ENCODE assay signal across 1 cellular context in genomic region chr12:121015825-121016766, GRCh38.
TF ChIP-seq lines count a peak whose summit lies in the region.

C12orf43 (minus strand) TSS chr12:121016487; CDS start chr12:121016474, 13 bp downstream.

TF ChIP-seq in HEK293, 187 proteins besides CTCF, POLR2A, EP300 and RAD21 (continued from another document and continues in another):
- no peak for TF ChIP-seq INSM2 (tag by site-specific recombination; IDR thresholded peaks at IDR 0.05)
- no peak for TF ChIP-seq ZNF549 (tag by site-specific recombination; IDR thresholded peaks at IDR 0.05)
- TF ChIP-seq ELK4 (IDR thresholded peaks at IDR 0.05; ENCODE audit: borderline replicate concordance, low read depth, low read length): no peak
- TF ChIP-seq ZIC2 (tag by site-specific recombination; IDR thresholded peaks at IDR 0.05): no peak
- TF ChIP-seq ZNF2 (tag by site-specific recombination; IDR thresholded peaks at IDR 0.05): peak; percentile 73; the same call in 1 of the 2 replicates
- TF ChIP-seq GLIS1 (tag by site-specific recombination; IDR thresholded peaks at IDR 0.05): peak; percentile 21; the same call in 1 of the 2 replicates
- TF ChIP-seq ZNF639 (tag by site-specific recombination; IDR thresholded peaks at IDR 0.05): peak; percentile 95
- TF ChIP-seq YY1 (tag by site-specific recombination; IDR thresholded peaks at IDR 0.05): peak; percentile 98
- TF ChIP-seq ZNF704 (tag by site-specific recombination; IDR thresholded peaks at IDR 0.05): no peak
- TF ChIP-seq ZNF692 (tag by site-specific recombination; IDR thresholded peaks at IDR 0.05): peak; percentile 53; the same call in 1 of the 2 replicates
- TF ChIP-seq ZNF623 (tag by site-specific recombination; IDR thresholded peaks at IDR 0.05): no peak
- no peak; the same call in 1 of the 2 replicates for TF ChIP-seq ZNF558 (tag by site-specific recombination; IDR thresholded peaks at IDR 0.05)
- TF ChIP-seq ZNF184 (tag by site-specific recombination; IDR thresholded peaks at IDR 0.05): no peak
- TF ChIP-seq ZNF76 (tag by site-specific recombination; IDR thresholded peaks at IDR 0.05; ENCODE audit: borderline replicate concordance, low read depth): peak; percentile 99
- TF ChIP-seq GLI4 (tag by site-specific recombination; IDR thresholded peaks at IDR 0.05): no peak
- TF ChIP-seq ZNF629 (tag by site-specific recombination; IDR thresholded peaks at IDR 0.05): peak; percentile 99
- no peak for TF ChIP-seq ZSCAN30 (tag by site-specific recombination; IDR thresholded peaks at IDR 0.05)
- no peak for TF ChIP-seq ZFP69B (tag by site-specific recombination; IDR thresholded peaks at IDR 0.05)
- no peak for TF ChIP-seq ZNF645 (tag by site-specific recombination; IDR thresholded peaks at IDR 0.05)
- TF ChIP-seq ZNF514 (tag by site-specific recombination; IDR thresholded peaks at IDR 0.05): no peak
- TF ChIP-seq PATZ1 (tag by site-specific recombination; IDR thresholded peaks at IDR 0.05): no peak
- TF ChIP-seq ZNF510 (tag by site-specific recombination; IDR thresholded peaks at IDR 0.05; ENCODE audit: insufficient replicate concordance): no peak
- no peak; the same call in 1 of the 2 replicates for TF ChIP-seq ZNF501 (tag by site-specific recombination; IDR thresholded peaks at IDR 0.05)
- no peak for TF ChIP-seq ZNF596 (tag by site-specific recombination; IDR thresholded peaks at IDR 0.05)
- TF ChIP-seq OVOL3 (tag by site-specific recombination; IDR thresholded peaks at IDR 0.05): peak; percentile 94
- no peak for TF ChIP-seq ZNF561 (tag by site-specific recombination; IDR thresholded peaks at IDR 0.05; ENCODE audit: borderline replicate concordance)
- TF ChIP-seq ZFHX2 (tag by site-specific recombination; conservative IDR thresholded peaks at IDR 0.05): 0 out of 2 replicates have a peak, but pooled peaks have one; percentile 6
- TF ChIP-seq ZNF324 (tag by site-specific recombination; IDR thresholded peaks at IDR 0.05): peak; percentile 86
- no peak for TF ChIP-seq ZNF18 (tag by site-specific recombination; IDR thresholded peaks at IDR 0.05)
- TF ChIP-seq ZNF571 (tag by site-specific recombination; IDR thresholded peaks at IDR 0.05): no peak
- no peak for TF ChIP-seq ZNF148 (tag by site-specific recombination; IDR thresholded peaks at IDR 0.05; ENCODE audit: borderline replicate concordance)
- TF ChIP-seq ZNF791 (tag by site-specific recombination; IDR thresholded peaks at IDR 0.05): no peak
- TF ChIP-seq ZNF626 (tag by site-specific recombination; IDR thresholded peaks at IDR 0.05): no peak
- no peak for TF ChIP-seq ZNF302 (tag by site-specific recombination; IDR thresholded peaks at IDR 0.05; ENCODE audit: low read depth)
- TF ChIP-seq ZNF555 (tag by site-specific recombination; conservative IDR thresholded peaks at IDR 0.05): no peak
- TF ChIP-seq ZNF354C (tag by site-specific recombination; IDR thresholded peaks at IDR 0.05; ENCODE audit: borderline replicate concordance, low read depth): no peak
- no peak for TF ChIP-seq SCRT2 (tag by site-specific recombination; IDR thresholded peaks at IDR 0.05)
- TF ChIP-seq ZNF214 (tag by site-specific recombination; IDR thresholded peaks at IDR 0.05; ENCODE audit: borderline replicate concordance): no peak
- TF ChIP-seq ZXDB (tag by site-specific recombination; IDR thresholded peaks at IDR 0.05): peak; percentile 81
- no peak for TF ChIP-seq GFI1B (tag by site-specific recombination; IDR thresholded peaks at IDR 0.05)
- no peak for TF ChIP-seq ZSCAN16 (tag by site-specific recombination; IDR thresholded peaks at IDR 0.05)
- TF ChIP-seq ZNF488 (tag by site-specific recombination; IDR thresholded peaks at IDR 0.05): no peak
- no peak for TF ChIP-seq ZNF544 (tag by site-specific recombination; IDR thresholded peaks at IDR 0.05)
- no peak for TF ChIP-seq ZNF311 (tag by site-specific recombination; IDR thresholded peaks at IDR 0.05; ENCODE audit: borderline replicate concordance)
- TF ChIP-seq WT1 (tag by site-specific recombination; IDR thresholded peaks at IDR 0.05): no peak
- TF ChIP-seq ZNF610 (tag by site-specific recombination; IDR thresholded peaks at IDR 0.05; ENCODE audit: borderline replicate concordance): no peak; the same call in 1 of the 2 replicates
- TF ChIP-seq KLF7 (tag by site-specific recombination; IDR thresholded peaks at IDR 0.05; ENCODE audit: borderline replicate concordance): no peak
- no peak for TF ChIP-seq ZNF362 (tag by site-specific recombination; IDR thresholded peaks at IDR 0.05)
